Comparison of ENCODE assay signal across 10 cellular contexts in genomic region chr16:24543949-24544348, GRCh38. TPM values are rescaled to one million over a fixed set of nuclear protein-coding genes. Genes with fewer than 3 reads are reported as not detected.
A peak's percentile ranks its signal among the peaks of the same experiment; 100 is the strongest.
DNase-seq lines count a peak whose midpoint lies in the region; ATAC-seq and TF ChIP-seq lines count a peak whose summit lies in the region.
"Had no signal": no experiment of that assay in that cellular context is flagged by ENCODE, and none has a peak within 500 bp of the region (broad histone marks: within the 10 kb centered on the region; RNA-seq: fewer than 3 reads in every experiment).

No MANE protein-coding gene starts in this region.

- intact Hi-C loops in right cardiac atrium (cut with DNase I): loop anchor here in 1 of 4 donors (10.0 kb wide), 1 partner anchor 561 kb away; no protein-coding TSS in a partner anchor

- H3K4me1 ChIP-seq in right cardiac atrium (ENCODE audit: control insufficient read depth, insufficient read depth, low read length) (no peaks in the 10 kb centered on the region), stomach smooth muscle (ENCODE audit: control insufficient read depth, insufficient read depth, low read length) (peaks cover 17% of the 10 kb centered on the region)

- H3K4me3 ChIP-seq in WI38 (ENCODE audit: low read depth, low read length) (0 out of 2 replicates have a peak overlapping the region, but pooled peaks have one; percentile 14), right cardiac atrium (ENCODE audit: low read length) (peak overlapping the region; percentile 15), stomach smooth muscle (ENCODE audit: low read length in 2 of 2) (peak overlapping the region; percentile 15 to 30)

- H3K27me3 ChIP-seq in right cardiac atrium (ENCODE audit: control insufficient read depth, insufficient read depth) (no peaks in the 10 kb centered on the region), stomach smooth muscle (ENCODE audit: control insufficient read depth in 1 of 2, insufficient read depth in 2 of 2, low read length in 2 of 2) (no peaks in the 10 kb centered on the region)

- peak overlapping the region; percentile 15 for H3K4me3 Mint-ChIP-seq in activated naive CD4-positive, alpha-beta T cell treated with anti-CD3 and anti-CD28 coated beads, Interleukin-2, amount 10 ng/mL, durations not matched to agents 7 days and 5 days
- H3K4me3 Mint-ChIP-seq in nephron progenitor cell: no peak overlapping the region

- TF ChIP-seq CTCF in WI38 (IDR thresholded peaks at IDR 0.05; ENCODE audit: low read depth, low read length) (no peak), nephron progenitor cell (IDR thresholded peaks at IDR 0.05) (no peak)

- ATAC-seq in right cardiac atrium: no peak

- H3K36me3 Mint-ChIP-seq in activated naive CD4-positive, alpha-beta T cell treated with anti-CD3 and anti-CD28 coated beads, Interleukin-2, amount 10 ng/mL, durations not matched to agents 7 days and 5 days: peaks cover 48% of the 10 kb centered on the region
- peaks cover 63% of the 10 kb centered on the region for H3K36me3 Mint-ChIP-seq in nephron progenitor cell (ENCODE audit: low read depth)

- H3K9ac ChIP-seq in stomach smooth muscle (ENCODE audit: low read length in 2 of 2): peak overlapping the region in 1 of 2 donors; percentile 25

- H3K36me3 ChIP-seq in stomach smooth muscle (ENCODE audit: control insufficient read depth in 2 of 2, insufficient read depth in 2 of 2, low read length in 2 of 2): peaks cover 7 to 10% of the 10 kb centered on the region in 2 donors

- peaks cover 5% of the 10 kb centered on the region for H3K27me3 Mint-ChIP-seq in activated naive CD4-positive, alpha-beta T cell treated with anti-CD3 and anti-CD28 coated beads, Interleukin-2, amount 10 ng/mL, durations not matched to agents 7 days and 5 days
- no peaks in the 10 kb centered on the region for H3K27me3 Mint-ChIP-seq in nephron progenitor cell (ENCODE audit: low read depth, poor library complexity)

- peak overlapping the region; percentile 45 for H3K27ac Mint-ChIP-seq in activated naive CD4-positive, alpha-beta T cell treated with anti-CD3 and anti-CD28 coated beads, Interleukin-2, amount 10 ng/mL, durations not matched to agents 7 days and 5 days
- H3K27ac Mint-ChIP-seq in nephron progenitor cell: no peak overlapping the region

- CTCF ChIA-PET in activated naive CD4-positive, alpha-beta T cell treated with anti-CD3 and anti-CD28 coated beads, Interleukin-2, amount 10 ng/mL, durations not matched to agents 7 days and 5 days (lab: Charles Lee): no interaction called here
- CTCF ChIA-PET in HEK293T (lab: Yijun Ruan, JAX): no interaction called here

- H3K9me3 ChIP-seq in right cardiac atrium (ENCODE audit: control insufficient read depth, low read length): no peaks in the 10 kb centered on the region
- H3K9me3 ChIP-seq in stomach smooth muscle (ENCODE audit: control insufficient read depth in 2 of 2, low read length in 2 of 2): no peaks in the 10 kb centered on the region

- H3K4me1 Mint-ChIP-seq in activated naive CD4-positive, alpha-beta T cell treated with anti-CD3 and anti-CD28 coated beads, Interleukin-2, amount 10 ng/mL, durations not matched to agents 7 days and 5 days: peaks cover 42% of the 10 kb centered on the region
- peaks cover 41% of the 10 kb centered on the region for H3K4me1 Mint-ChIP-seq in nephron progenitor cell

- POLR2A ChIA-PET in HEK293T (lab: Yijun Ruan, JAX): no interaction called here

- no peak overlapping the region for H3K27ac ChIP-seq in right cardiac atrium (ENCODE audit: low read length)
- no peak overlapping the region for H3K27ac ChIP-seq in stomach smooth muscle (ENCODE audit: low read length)

- no peaks in the 10 kb centered on the region for H3K9me3 Mint-ChIP-seq in activated naive CD4-positive, alpha-beta T cell treated with anti-CD3 and anti-CD28 coated beads, Interleukin-2, amount 10 ng/mL, durations not matched to agents 7 days and 5 days
- no peaks in the 10 kb centered on the region for H3K9me3 Mint-ChIP-seq in nephron progenitor cell

- DNase-seq in activated naive CD4-positive, alpha-beta T cell treated with anti-CD3 and anti-CD28 coated beads, Interleukin-2, amount 10 ng/mL, durations not matched to agents 7 days and 5 days: no peak
- no peak for DNase-seq in activated naive CD4-positive, alpha-beta T cell treated with Interleukin-2 at 50 U/mL for 16 hours
- no peak for DNase-seq in right cardiac atrium
- DNase-seq in nephron progenitor cell: no peak
- DNase-seq in HEK293T (ENCODE audit: extremely low spot score): no peak
- no peak for DNase-seq in amygdala (lab: John Stamatoyannopoulos, UW)
- DNase-seq: NCI-H146, SHP77 treated with DMSO at 0.1 percent for 48 hours had no signal

- WGBS in right cardiac atrium: 11% methylated on average over 2 of the region's 2 CpGs

TF ChIP-seq in HEK293T, 16 proteins besides CTCF, POLR2A, EP300 and RAD21:
- TF ChIP-seq TARDBP (IDR thresholded peaks at IDR 0.05): no peak
- TF ChIP-seq PKNOX1 (IDR thresholded peaks at IDR 0.05): no peak
- no peak for TF ChIP-seq SUZ12 (IDR thresholded peaks at IDR 0.05)
- TF ChIP-seq LEF1 (IDR thresholded peaks at IDR 0.05; ENCODE audit: borderline replicate concordance): no peak
- no peak for TF ChIP-seq NFRKB (IDR thresholded peaks at IDR 0.05)
- TF ChIP-seq L3MBTL2 (conservative IDR thresholded peaks at IDR 0.05): no peak
- TF ChIP-seq SP1 (IDR thresholded peaks at IDR 0.05): no peak
- no peak for TF ChIP-seq ZNF384 (IDR thresholded peaks at IDR 0.05)
- no peak for TF ChIP-seq FOXK2 (IDR thresholded peaks at IDR 0.05)
TF ChIP-seq in HEK293T: peak in this region for 0.

RNA-seq across cellular contexts. Expression of gene RBBP6, which starts 4.6 kb away (rescaled TPM):
- 10 to 100 TPM; 27.5 to 41.2 (median 33.0) TPM for total RNA-seq in right cardiac atrium
- polyA plus RNA-seq in right cardiac atrium: 26.0 TPM
